Comparison of ENCODE assay signal across 13 cellular contexts in the genomic region with DNA sequence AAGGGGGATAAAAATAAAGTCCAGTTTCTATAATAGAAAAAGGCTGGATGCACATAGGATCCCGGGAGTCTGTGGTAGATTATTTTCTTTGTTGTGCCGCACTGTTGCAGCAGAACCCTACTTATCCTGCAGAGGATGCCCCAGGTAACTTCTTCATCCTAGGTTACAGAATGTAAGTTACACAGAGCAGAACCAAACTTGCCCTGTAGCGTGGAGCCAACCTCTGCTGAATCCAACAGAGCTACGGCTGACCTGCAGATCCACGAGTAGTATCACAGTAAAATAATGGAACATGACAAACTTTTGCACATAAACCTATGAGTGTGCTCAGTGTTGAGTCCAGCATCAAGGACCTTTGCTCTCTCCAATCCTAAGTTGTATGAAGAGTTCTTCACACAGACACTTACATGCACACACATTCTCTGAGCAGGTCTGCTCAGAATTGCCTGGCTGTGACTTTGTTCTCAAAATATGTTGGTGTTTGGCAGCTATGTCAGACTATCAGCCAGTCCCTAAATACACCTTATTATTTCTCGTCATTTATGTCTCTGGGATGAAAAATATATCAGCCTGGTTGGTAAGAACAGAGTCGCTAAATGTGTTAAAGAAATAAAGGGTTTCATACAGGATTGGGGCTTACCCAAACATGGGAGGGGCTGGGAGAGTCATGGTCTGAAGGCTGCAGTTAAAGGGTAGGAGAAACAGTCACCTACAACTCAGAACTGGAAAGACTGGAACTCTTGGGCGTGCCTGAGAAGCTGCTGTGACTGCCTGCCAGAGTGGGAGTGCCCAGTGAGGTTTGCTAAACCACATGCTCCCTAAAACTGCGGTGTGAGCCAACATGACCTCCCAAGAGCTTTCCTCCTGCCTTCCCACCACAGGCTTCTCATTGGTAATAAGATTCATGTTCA.
DNase-seq lines count a peak whose midpoint lies in the region.
"Had no signal": no experiment of that assay in that cellular context is flagged by ENCODE, and none has a peak within 500 bp of the region (broad histone marks: within the 10 kb centered on the region; RNA-seq: fewer than 3 reads in every experiment).

No MANE protein-coding gene starts in this region.

- H3K4me3 Mint-ChIP-seq in activated naive CD4-positive, alpha-beta T cell treated with anti-CD3 and anti-CD28 coated beads for 36 hours = no peak overlapping the region
- H3K4me3 Mint-ChIP-seq: naive B cell had no signal

- CTCF ChIA-PET in activated naive CD4-positive, alpha-beta T cell treated with anti-CD3 and anti-CD28 coated beads for 36 hours (lab: Charles Lee) = no interaction called here

- H3K27ac Mint-ChIP-seq in activated naive CD4-positive, alpha-beta T cell treated with anti-CD3 and anti-CD28 coated beads for 36 hours = no peak overlapping the region
- H3K27ac Mint-ChIP-seq: naive B cell had no signal

- no peaks in the 10 kb centered on the region for H3K36me3 Mint-ChIP-seq in activated naive CD4-positive, alpha-beta T cell treated with anti-CD3 and anti-CD28 coated beads for 36 hours (ENCODE audit: low read depth)
- H3K36me3 Mint-ChIP-seq: naive B cell had no signal

- intact Hi-C loops in activated naive CD4-positive, alpha-beta T cell treated with anti-CD3 and anti-CD28 coated beads for 36 hours (cut with micrococcal nuclease) = no loop called here

- WGBS in urinary bladder = 67% methylated on average over 9 of the region's 9 CpGs

- H3K4me1 Mint-ChIP-seq in activated naive CD4-positive, alpha-beta T cell treated with anti-CD3 and anti-CD28 coated beads for 36 hours (ENCODE audit: low read depth) = no peaks in the 10 kb centered on the region
- H3K4me1 Mint-ChIP-seq: naive B cell had no signal

- no peaks in the 10 kb centered on the region for H3K27me3 Mint-ChIP-seq in activated naive CD4-positive, alpha-beta T cell treated with anti-CD3 and anti-CD28 coated beads for 36 hours (ENCODE audit: low read depth)

- no peak overlapping the region for H3K4me3 ChIP-seq in urinary bladder (ENCODE audit: low read depth, low read length)

- no peaks in the 10 kb centered on the region for H3K36me3 ChIP-seq in urinary bladder (ENCODE audit: insufficient read depth)

- peak overlapping the region; percentile 88 for H3K27ac ChIP-seq in epithelial cell of prostate
- peak overlapping the region; percentile 13 for H3K27ac ChIP-seq in urinary bladder (ENCODE audit: low read depth)

- H3K9me3 Mint-ChIP-seq in activated naive CD4-positive, alpha-beta T cell treated with anti-CD3 and anti-CD28 coated beads for 36 hours = no peaks in the 10 kb centered on the region

- no peaks in the 10 kb centered on the region for H3K4me1 ChIP-seq in urinary bladder (ENCODE audit: insufficient read depth)

- DNase-seq in SIG-M5 treated with dmso at 0.1 percent for 504 hours (lab: John Stamatoyannopoulos, UW; ENCODE audit: unreplicated experiment) = peak; percentile 57
- no peak for DNase-seq in SIG-M5 (lab: John Stamatoyannopoulos, UW)
- DNase-seq in epithelial cell of prostate (ENCODE audit: low read depth, low spot score) = peak; percentile 89
- DNase-seq in myocyte (ENCODE audit: low read depth) = peak; percentile 11
- DNase-seq in islet precursor cell = no peak
- DNase-seq in NCI-H69 (lab: John Stamatoyannopoulos, UW) = no peak
- DNase-seq in activated naive CD4-positive, alpha-beta T cell treated with anti-CD3 and anti-CD28 coated beads for 36 hours = no peak
- DNase-seq: activated CD4-positive, alpha-beta T cell treated with anti-CD3 and anti-CD28 coated beads, Interleukin-2, amount 50 U/mL, for 48 hours; activated gamma-delta T cell; DND-41; naive B cell; T-helper 1 cell had no signal

Comparison
In these comparisons a context has a peak if more than half of its experiments do, and no peak if none do; other contexts are left out.
1. DNase-seq: peak in SIG-M5 treated with dmso at 0.1 percent for 504 hours (single experiment), epithelial cell of prostate (single experiment) and myocyte (single experiment); none in SIG-M5 (single experiment), islet precursor cell (single experiment), NCI-H69 (single experiment) and activated naive CD4-positive, alpha-beta T cell treated with anti-CD3 and anti-CD28 coated beads for 36 hours (single experiment).